ENCODE assay signal across 2 cellular contexts in genomic region chr19:56083668-56084067, GRCh38.
TF ChIP-seq lines count a peak whose summit lies in the region.

No MANE protein-coding gene starts in this region.

TF ChIP-seq in GM23338, 12 proteins besides CTCF, POLR2A, EP300 and RAD21:
- TF ChIP-seq REST (IDR thresholded peaks at IDR 0.05; ENCODE audit: unreplicated experiment) (peak; percentile 64), CREB1 (CRISPR knock-in tag; IDR thresholded peaks at IDR 0.05; ENCODE audit: low read depth) (no peak), STAT1 (IDR thresholded peaks at IDR 0.05; ENCODE audit: unreplicated experiment) (no peak), ZNF462 (CRISPR knock-in tag; IDR thresholded peaks at IDR 0.05) (no peak)

TF ChIP-seq in K562, 482 proteins besides CTCF, POLR2A, EP300 and RAD21:
- TF ChIP-seq TFAP4 (CRISPR knock-in tag; IDR thresholded peaks at IDR 0.05; ENCODE audit: borderline replicate concordance) (no peak), REST (CRISPR knock-in tag; IDR thresholded peaks at IDR 0.05; ENCODE audit: low read depth) (peak; percentile 87; the same call in 1 of the 2 replicates), EHMT2 (IDR thresholded peaks at IDR 0.05) (peak; percentile 80; the same call in 1 of the 2 replicates)
- TF ChIP-seq, protein P1, sequence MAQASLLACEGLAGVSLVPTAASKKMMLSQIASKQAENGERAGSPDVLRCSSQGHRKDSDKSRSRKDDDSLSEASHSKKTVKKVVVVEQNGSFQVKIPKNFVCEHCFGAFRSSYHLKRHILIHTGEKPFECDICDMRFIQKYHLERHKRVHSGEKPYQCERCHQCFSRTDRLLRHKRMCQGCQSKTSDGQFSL (CRISPR knock-in tag; IDR thresholded peaks at IDR 0.05) = peak; percentile 85
- TF ChIP-seq, protein P1 (tag; IDR thresholded peaks at IDR 0.05) = peak in 1 of 2 experiments; percentile 92; a peak in 2 of 4 replicates
- TF ChIP-seq, protein P2, sequence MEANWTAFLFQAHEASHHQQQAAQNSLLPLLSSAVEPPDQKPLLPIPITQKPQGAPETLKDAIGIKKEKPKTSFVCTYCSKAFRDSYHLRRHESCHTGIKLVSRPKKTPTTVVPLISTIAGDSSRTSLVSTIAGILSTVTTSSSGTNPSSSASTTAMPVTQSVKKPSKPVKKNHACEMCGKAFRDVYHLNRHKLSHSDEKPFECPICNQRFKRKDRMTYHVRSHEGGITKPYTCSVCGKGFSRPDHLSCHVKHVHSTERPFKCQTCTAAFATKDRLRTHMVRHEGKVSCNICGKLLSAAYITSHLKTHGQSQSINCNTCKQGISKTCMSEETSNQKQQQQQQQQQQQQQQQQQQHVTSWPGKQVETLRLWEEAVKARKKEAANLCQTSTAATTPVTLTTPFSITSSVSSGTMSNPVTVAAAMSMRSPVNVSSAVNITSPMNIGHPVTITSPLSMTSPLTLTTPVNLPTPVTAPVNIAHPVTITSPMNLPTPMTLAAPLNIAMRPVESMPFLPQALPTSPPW (CRISPR knock-in tag; IDR thresholded peaks at IDR 0.05) = peak; percentile 80
- TF ChIP-seq, protein P3, sequence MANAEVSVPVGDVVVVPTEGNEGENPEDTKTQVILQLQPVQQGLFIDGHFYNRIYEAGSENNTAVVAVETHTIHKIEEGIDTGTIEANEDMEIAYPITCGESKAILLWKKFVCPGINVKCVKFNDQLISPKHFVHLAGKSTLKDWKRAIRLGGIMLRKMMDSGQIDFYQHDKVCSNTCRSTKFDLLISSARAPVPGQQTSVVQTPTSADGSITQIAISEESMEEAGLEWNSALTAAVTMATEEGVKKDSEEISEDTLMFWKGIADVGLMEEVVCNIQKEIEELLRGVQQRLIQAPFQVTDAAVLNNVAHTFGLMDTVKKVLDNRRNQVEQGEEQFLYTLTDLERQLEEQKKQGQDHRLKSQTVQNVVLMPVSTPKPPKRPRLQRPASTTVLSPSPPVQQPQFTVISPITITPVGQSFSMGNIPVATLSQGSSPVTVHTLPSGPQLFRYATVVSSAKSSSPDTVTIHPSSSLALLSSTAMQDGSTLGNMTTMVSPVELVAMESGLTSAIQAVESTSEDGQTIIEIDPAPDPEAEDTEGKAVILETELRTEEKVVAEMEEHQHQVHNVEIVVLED (CRISPR knock-in tag; IDR thresholded peaks at IDR 0.05) = no peak
